In genomic region chr13:34152996-34153395, GRCh38 we compare ENCODE assay signal across 27 cellular contexts.
A peak's percentile ranks its signal among the peaks of the same experiment; 100 is the strongest.
DNase-seq lines count a peak whose midpoint lies in the region; ATAC-seq and TF ChIP-seq lines count a peak whose summit lies in the region.
"Had no signal": no experiment of that assay in that cellular context is flagged by ENCODE, and none has a peak within 500 bp of the region (broad histone marks: within the 10 kb centered on the region; RNA-seq: fewer than 3 reads in every experiment).

No MANE protein-coding gene starts in this region.

- no peak overlapping the region for H2BK20ac ChIP-seq in H9 (ENCODE audit: low read depth, low read length, poor library complexity, severe bottlenecking)

- H4K8ac ChIP-seq in H9 (replicated peaks; ENCODE audit: insufficient read length, low read depth, low read length) (no peak overlapping the region), mesenchymal stem cell (ENCODE audit: low read length) (no peak overlapping the region), neuronal stem cell (ENCODE audit: low read depth, low read length) (no peak overlapping the region)

- no peaks in the 10 kb centered on the region for H3K27me3 Mint-ChIP-seq in H9 (ENCODE audit: low read depth)

- H3K27ac ChIP-seq in H9 (ENCODE audit: insufficient read length, low read depth, low read length) (no peak overlapping the region), body of pancreas (peak overlapping the region in 3 of 4 donors; percentile 44 to 82 (median 57)), mesenchymal stem cell (ENCODE audit: low read length, poor library complexity, severe bottlenecking) (no peak overlapping the region), aorta (ENCODE audit: low read depth in 1 of 2, low read length in 2 of 2) (peak overlapping the region; percentile 30 to 97), neuronal stem cell (replicated peaks; ENCODE audit: low read length) (no peak overlapping the region)
- H3K27ac ChIP-seq: gastrocnemius medialis, ovary, testis had no signal

- intact Hi-C loops in body of pancreas (cut with DNase I), result no loop called here
- intact Hi-C loops in aorta (cut with DNase I), result no loop called here

- H3K4ac ChIP-seq in H9 (ENCODE audit: low read depth, low read length), result no peak overlapping the region
- peak overlapping the region in 1 of 2 experiments; percentile 61 for H3K4ac ChIP-seq in mesenchymal stem cell (ENCODE audit: low read depth in 1 of 2, low read length in 2 of 2)
- no peak overlapping the region for H3K4ac ChIP-seq in neuronal stem cell (ENCODE audit: low read length)

- H3K4me3 ChIP-seq in body of pancreas (no peak overlapping the region), mesenchymal stem cell (ENCODE audit: insufficient read depth in 1 of 2, low read depth in 1 of 2, low read length in 2 of 2) (no peak overlapping the region), aorta (ENCODE audit: low read length in 2 of 2) (no peak overlapping the region), neuronal stem cell (ENCODE audit: low read length in 2 of 2) (no peak overlapping the region)
- H3K4me3 ChIP-seq: gastrocnemius medialis, HAP-1, ovary, skin epidermis, testis had no signal

- no peak overlapping the region for H3K56ac ChIP-seq in H9 (ENCODE audit: insufficient read length, low read depth, low read length)

- no peak overlapping the region for H3K4me2 ChIP-seq in H9 (ENCODE audit: insufficient read depth, insufficient read length, low read length)
- H3K4me2 ChIP-seq in mesenchymal stem cell (ENCODE audit: low read length, poor library complexity, severe bottlenecking), result no peak overlapping the region
- H3K4me2 ChIP-seq in neuronal stem cell (ENCODE audit: insufficient read depth, low read length, poor library complexity, severe bottlenecking), result no peak overlapping the region

- no peak overlapping the region for H3K4me3 Mint-ChIP-seq in H9
- H3K4me3 Mint-ChIP-seq: activated naive CD8-positive, alpha-beta T cell treated with anti-CD3 and anti-CD28 coated beads, Interleukin-2, amount 50 U/mL, for 24 hours; CD4-positive, CD25-positive, alpha-beta regulatory T cell; nephron progenitor cell had no signal

- H3K9ac ChIP-seq in H9 (ENCODE audit: extremely low read depth, insufficient read length, low read length), result no peak overlapping the region
- H3K9ac ChIP-seq in mesenchymal stem cell (ENCODE audit: low read length), result no peak overlapping the region
- no peak overlapping the region for H3K9ac ChIP-seq in neuronal stem cell (ENCODE audit: low read depth, low read length, poor library complexity)

- H2BK120ac ChIP-seq in H9 (ENCODE audit: low read depth, low read length, poor library complexity, severe bottlenecking) (no peak overlapping the region), mesenchymal stem cell (ENCODE audit: low read depth, low read length) (no peak overlapping the region), neuronal stem cell (ENCODE audit: low read depth, low read length) (no peak overlapping the region)

- no peaks in the 10 kb centered on the region for H3K36me3 Mint-ChIP-seq in H9 (ENCODE audit: insufficient read depth in 1 of 3, low read depth in 3 of 3)
- H3K36me3 Mint-ChIP-seq: CD4-positive, CD25-positive, alpha-beta regulatory T cell had no signal

- H4K91ac ChIP-seq in H9 (ENCODE audit: insufficient read length, low read depth, low read length), result no peak overlapping the region
- no peak overlapping the region for H4K91ac ChIP-seq in mesenchymal stem cell (ENCODE audit: low read length)
- no peak overlapping the region for H4K91ac ChIP-seq in neuronal stem cell (ENCODE audit: low read depth, low read length, poor library complexity)

- H3K14ac ChIP-seq in H9 (ENCODE audit: insufficient read depth, low read length), result no peak overlapping the region
- H3K14ac ChIP-seq in mesenchymal stem cell (ENCODE audit: low read length in 2 of 2), result no peak overlapping the region
- H3K14ac ChIP-seq in neuronal stem cell (ENCODE audit: low read length), result no peak overlapping the region

- H2BK5ac ChIP-seq in H9 (ENCODE audit: insufficient read length, low read length) (no peak overlapping the region), mesenchymal stem cell (ENCODE audit: low read depth, low read length, poor library complexity, severe bottlenecking) (no peak overlapping the region), neuronal stem cell (ENCODE audit: low read length) (no peak overlapping the region)

- H3K18ac ChIP-seq in H9 (ENCODE audit: insufficient read length, low read depth, low read length), result peak overlapping the region; percentile 46
- peak overlapping the region in 1 of 2 experiments; percentile 37 for H3K18ac ChIP-seq in mesenchymal stem cell (ENCODE audit: low read depth in 1 of 2, low read length in 2 of 2)
- no peak overlapping the region for H3K18ac ChIP-seq in neuronal stem cell (ENCODE audit: low read length)

- H2BK15ac ChIP-seq in H9 (ENCODE audit: low read depth, low read length), result no peak overlapping the region
- no peak overlapping the region for H2BK15ac ChIP-seq in mesenchymal stem cell (ENCODE audit: low read depth, poor library complexity, severe bottlenecking)
- no peak overlapping the region for H2BK15ac ChIP-seq in neuronal stem cell (ENCODE audit: low read length)

- no peaks in the 10 kb centered on the region for H3K27me3 ChIP-seq in H9 (ENCODE audit: insufficient read depth, low read length)
- no peaks in the 10 kb centered on the region for H3K27me3 ChIP-seq in body of pancreas
- H3K27me3 ChIP-seq in mesenchymal stem cell (ENCODE audit: control insufficient read depth in 1 of 2, insufficient read depth in 1 of 2, low read length in 2 of 2), result peaks cover 0 to 5% of the 10 kb centered on the region in 2 experiments
- no peaks in the 10 kb centered on the region for H3K27me3 ChIP-seq in aorta (ENCODE audit: control insufficient read depth in 1 of 2, insufficient read depth in 2 of 2, low read length in 1 of 2)
- no peaks in the 10 kb centered on the region for H3K27me3 ChIP-seq in neuronal stem cell (ENCODE audit: control insufficient read depth in 3 of 3, insufficient read depth in 3 of 3, low read depth in 1 of 3, low read length in 3 of 3)
- H3K27me3 ChIP-seq: gastrocnemius medialis, ovary, testis had no signal

- H2AFZ ChIP-seq in H9 (ENCODE audit: low read length) (no peak overlapping the region), mesenchymal stem cell (ENCODE audit: low read depth, low read length) (no peak overlapping the region), neuronal stem cell (ENCODE audit: low read length) (no peak overlapping the region)

- no peaks in the 10 kb centered on the region for H3K9me3 Mint-ChIP-seq in H9
- H3K9me3 Mint-ChIP-seq: activated naive CD8-positive, alpha-beta T cell treated with anti-CD3 and anti-CD28 coated beads, Interleukin-2, amount 50 U/mL, for 24 hours; nephron progenitor cell had no signal

- H3K79me2 ChIP-seq in H9 (ENCODE audit: insufficient read depth, low read length), result 0 out of 2 replicates have a peak, but pooled peaks cover 1% of the 10 kb centered on the region

- no peak overlapping the region for H3T11ph ChIP-seq in H9 (ENCODE audit: low read length)

- TF ChIP-seq POLR2A in body of pancreas (IDR thresholded peaks at IDR 0.05), result no peak

- H4K20me1 ChIP-seq in H9 (ENCODE audit: control insufficient read depth, insufficient read depth, insufficient read length), result no peaks in the 10 kb centered on the region

- TF ChIP-seq CTCF in H9 (conservative IDR thresholded peaks at IDR 0.05), result no peak
- TF ChIP-seq CTCF in body of pancreas (IDR thresholded peaks at IDR 0.05), result no peak

- no peak overlapping the region for H2AK5ac ChIP-seq in H9 (ENCODE audit: insufficient read length, low read length)
- H2AK5ac ChIP-seq in mesenchymal stem cell (ENCODE audit: low read length, severe bottlenecking), result peak overlapping the region; percentile 43
- H2AK5ac ChIP-seq in neuronal stem cell (ENCODE audit: low read depth, low read length), result no peak overlapping the region

- H3K4me1 Mint-ChIP-seq in H9, result peaks cover 18 to 24% of the 10 kb centered on the region in 2 experiments

- H3K4me1 ChIP-seq in H9 (ENCODE audit: insufficient read depth, low read length) (no peaks in the 10 kb centered on the region; the same call in none of the 2 replicates), body of pancreas (peaks cover 35% of the 10 kb centered on the region), mesenchymal stem cell (ENCODE audit: control insufficient read depth, insufficient read depth, low read depth, low read length) (peaks cover 6% of the 10 kb centered on the region), aorta (ENCODE audit: control insufficient read depth in 1 of 2, insufficient read depth in 2 of 2, low read length in 2 of 2) (peaks cover 0 to 3% of the 10 kb centered on the region in 2 donors), neuronal stem cell (ENCODE audit: control insufficient read depth in 2 of 2, insufficient read depth in 1 of 2, low read depth in 1 of 2, low read length in 2 of 2) (peaks cover 6 to 12% of the 10 kb centered on the region in 2 donors)
- H3K4me1 ChIP-seq: testis had no signal

- H3K27ac Mint-ChIP-seq in H9, result peak overlapping the region in 1 of 3 experiments; percentile 76; a peak in 1 of 7 replicates
- H3K27ac Mint-ChIP-seq: activated naive CD8-positive, alpha-beta T cell treated with anti-CD3 and anti-CD28 coated beads, Interleukin-2, amount 50 U/mL, for 24 hours; CD4-positive, CD25-positive, alpha-beta regulatory T cell had no signal

- H3K9me3 ChIP-seq in H9 (ENCODE audit: control insufficient read depth, low read depth, low read length) (no peaks in the 10 kb centered on the region), body of pancreas (no peaks in the 10 kb centered on the region), mesenchymal stem cell (ENCODE audit: control insufficient read depth, low read length) (no peaks in the 10 kb centered on the region), aorta (ENCODE audit: control insufficient read depth, low read length) (no peaks in the 10 kb centered on the region), neuronal stem cell (replicated peaks in 1 of 2; ENCODE audit: control insufficient read depth in 2 of 2, insufficient read depth in 1 of 2, low read depth in 1 of 2, low read length in 2 of 2) (no peaks in the 10 kb centered on the region)
- H3K9me3 ChIP-seq: gastrocnemius medialis, HAP-1, ovary, testis had no signal

- H3K23ac ChIP-seq in H9 (ENCODE audit: insufficient read length, low read depth, low read length) (no peak overlapping the region), mesenchymal stem cell (ENCODE audit: low read length in 2 of 2) (no peak overlapping the region), neuronal stem cell (ENCODE audit: low read depth, low read length, poor library complexity) (no peak overlapping the region)

- H3K36me3 ChIP-seq in body of pancreas (replicated peaks in 1 of 2; ENCODE audit: insufficient read depth in 1 of 2, low read depth in 2 of 2) (no peaks in the 10 kb centered on the region), mesenchymal stem cell (ENCODE audit: control insufficient read depth in 1 of 2, insufficient read depth in 2 of 2, low read depth in 1 of 2, low read length in 2 of 2) (no peaks in the 10 kb centered on the region), aorta (ENCODE audit: control insufficient read depth in 1 of 2, insufficient read depth in 2 of 2, low read length in 1 of 2) (no peaks in the 10 kb centered on the region), neuronal stem cell (replicated peaks in 1 of 2; ENCODE audit: control insufficient read depth in 2 of 2, insufficient read depth in 2 of 2, low read length in 2 of 2) (no peaks in the 10 kb centered on the region)
- H3K36me3 ChIP-seq: gastrocnemius medialis, HAP-1, ovary had no signal

- no peak overlapping the region for H4K5ac ChIP-seq in H9 (ENCODE audit: insufficient read length, low read depth, low read length)

- ATAC-seq in body of pancreas (no peak), aorta (ENCODE audit: low FRiP score) (no peak), GM21390 (IDR thresholded peaks at IDR 0.05; ENCODE audit: unreplicated experiment) (no peak), HG03342 (IDR thresholded peaks at IDR 0.05; ENCODE audit: unreplicated experiment) (no peak)
- ATAC-seq: activated naive CD8-positive, alpha-beta T cell treated with anti-CD3 and anti-CD28 coated beads, Interleukin-2, amount 50 U/mL, for 24 hours; gastrocnemius medialis; Panc1 had no signal

- DNase-seq in H9 (no peak), body of pancreas (no peak), mesenchymal stem cell (no peak), aorta (no peak), neuronal stem cell (ENCODE audit: low spot score) (no peak)
- DNase-seq: activated CD4-positive, alpha-beta T cell treated with anti-CD3 and anti-CD28 coated beads, Interleukin-2, amount 50 U/mL, for 48 hours; activated CD4-positive, CD25-positive, alpha-beta regulatory T cell treated with anti-CD3 and anti-CD28 coated beads, Interleukin-2, amount 50 U/mL, for 72 hours; activated naive CD4-positive, alpha-beta T cell; activated naive CD8-positive, alpha-beta T cell treated with anti-CD3 and anti-CD28 coated beads, Interleukin-2, amount 50 U/mL, for 24 hours; activated T-cell treated with anti-CD3 and anti-CD28 coated beads, Interleukin-2, amount 50 U/mL, for 48 hours; CD4-positive, CD25-positive, alpha-beta regulatory T cell; DND-41; gastrocnemius medialis; GF-D8; NCI-H146; NCI-H2107; nephron progenitor cell; ovary; SHP77 treated with DMSO at 0.1 percent for 48 hours; stimulated activated CD4-positive, alpha-beta T cell treated with anti-CD3 and anti-CD28 coated beads, Interleukin-1b, Interleukin-23, amount 100 ng/mL, for 48 hours; stimulated activated naive CD4-positive, alpha-beta T cell treated with Interleukin-2 at 50 U/mL for 16 hours; testis had no signal

- H2BK12ac ChIP-seq in H9 (ENCODE audit: insufficient read length, low read depth, low read length) (no peak overlapping the region), mesenchymal stem cell (ENCODE audit: low read length in 2 of 2) (no peak overlapping the region), neuronal stem cell (ENCODE audit: low read length) (no peak overlapping the region)

- H3K79me1 ChIP-seq in H9 (ENCODE audit: insufficient read depth, low read depth, low read length, poor library complexity, severe bottlenecking) (no peaks in the 10 kb centered on the region), mesenchymal stem cell (replicated peaks; ENCODE audit: low read length, poor library complexity, severe bottlenecking) (no peaks in the 10 kb centered on the region), neuronal stem cell (ENCODE audit: low read depth, low read length) (no peaks in the 10 kb centered on the region)

- H3K23me2 ChIP-seq in H9 (ENCODE audit: insufficient read length, low read depth, low read length, poor library complexity, severe bottlenecking), result no peaks in the 10 kb centered on the region

Comparison
In these comparisons a context has a peak if more than half of its experiments do, and no peak if none do; other contexts are left out.
1. H3K27ac ChIP-seq: peak in body of pancreas (3 of 4) and aorta (2 of 2); none in H9 (single experiment), mesenchymal stem cell (single experiment) and neuronal stem cell (single experiment).